8 cellular contexts compared by ENCODE assay signal in the genomic region with DNA sequence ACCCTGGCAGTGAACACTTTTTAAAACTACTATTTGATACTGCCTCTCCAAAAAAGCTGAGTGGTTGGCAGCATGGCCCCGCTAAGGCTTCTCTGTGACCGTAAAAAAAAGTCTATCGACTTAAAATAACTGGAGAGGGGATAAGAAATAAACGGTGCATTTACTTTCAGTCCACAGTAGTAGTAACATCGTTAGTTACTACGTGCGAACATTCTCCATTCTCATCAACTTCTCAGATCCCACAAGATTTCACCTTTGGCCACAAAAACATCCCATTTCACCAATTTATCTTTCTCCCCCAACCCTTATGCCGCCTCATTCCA. TPM values are rescaled to one million over a fixed set of nuclear protein-coding genes. Genes with fewer than 3 reads are reported as not detected.
DNase-seq lines count a peak whose midpoint lies in the region; ATAC-seq and TF ChIP-seq lines count a peak whose summit lies in the region.

No MANE protein-coding gene starts in this region.

- intact Hi-C loops in left ventricle myocardium superior (cut with micrococcal nuclease): no loop called here

- DNase-seq in T-helper 1 cell: no peak
- DNase-seq in WTC11 (ENCODE audit: low spot score): no peak
- no peak for DNase-seq in left ventricle myocardium superior
- DNase-seq in stimulated activated effector memory CD8-positive, alpha-beta T cell treated with anti-CD3 and anti-CD28 coated beads, Interleukin-12 subunit alpha, Interleukin-12 subunit beta, amount 100 ng/mL, for 72 hours (ENCODE audit: low spot score in 2 of 2): no peak
- DNase-seq in NK-92 (lab: John Stamatoyannopoulos, UW; ENCODE audit: unreplicated experiment): no peak

- peaks cover 44% of the 10 kb centered on the region for H3K4me1 Mint-ChIP-seq in T-helper 1 cell treated with Interleukin-12 subunit alpha and Interleukin-12 subunit beta and Interleukin-4 antibody, amounts not matched to agents 30 μg/mL and 1 μg/mL, for 36 hours (ENCODE audit: low read depth)
- peaks cover 24% of the 10 kb centered on the region for H3K4me1 Mint-ChIP-seq in WTC11
- peaks cover 42% of the 10 kb centered on the region for H3K4me1 Mint-ChIP-seq in stimulated activated effector memory CD8-positive, alpha-beta T cell treated with anti-CD3 and anti-CD28 coated beads, Interleukin-12 subunit alpha, Interleukin-12 subunit beta, amount 100 ng/mL, for 72 hours

- H3K27me3 Mint-ChIP-seq in T-helper 1 cell treated with Interleukin-12 subunit alpha and Interleukin-12 subunit beta and Interleukin-4 antibody, amounts not matched to agents 30 μg/mL and 1 μg/mL, for 36 hours (ENCODE audit: low read depth): no peaks in the 10 kb centered on the region
- no peaks in the 10 kb centered on the region for H3K27me3 Mint-ChIP-seq in WTC11 (ENCODE audit: low read depth)

- ATAC-seq in HG03060 (IDR thresholded peaks at IDR 0.05; ENCODE audit: low read depth, unreplicated experiment) (peak; percentile 12), WTC11 (no peak), left ventricle myocardium superior (peak; percentile 27), esophagus mucosa (no peak)
- ATAC-seq in stimulated activated effector memory CD8-positive, alpha-beta T cell treated with anti-CD3 and anti-CD28 coated beads, Interleukin-12 subunit alpha, Interleukin-12 subunit beta, amount 100 ng/mL, for 72 hours: peak; percentile 47

- POLR2A ChIA-PET in WTC11 (lab: Charles Lee): interaction anchor here (1.0 to 1.3 kb wide), 3 partner anchors 15 to 107 kb away, joined by 3 read pairs; a partner anchor contains a TSS

- H3K27ac Mint-ChIP-seq in T-helper 1 cell treated with Interleukin-12 subunit alpha and Interleukin-12 subunit beta and Interleukin-4 antibody, amounts not matched to agents 30 μg/mL and 1 μg/mL, for 36 hours: peak overlapping the region; percentile 99
- peak overlapping the region; percentile 97 for H3K27ac Mint-ChIP-seq in WTC11
- peak overlapping the region; percentile 93 for H3K27ac Mint-ChIP-seq in stimulated activated effector memory CD8-positive, alpha-beta T cell treated with anti-CD3 and anti-CD28 coated beads, Interleukin-12 subunit alpha, Interleukin-12 subunit beta, amount 100 ng/mL, for 72 hours

- peaks cover 16% of the 10 kb centered on the region for H3K36me3 Mint-ChIP-seq in T-helper 1 cell treated with Interleukin-12 subunit alpha and Interleukin-12 subunit beta and Interleukin-4 antibody, amounts not matched to agents 30 μg/mL and 1 μg/mL, for 36 hours (ENCODE audit: low read depth)
- H3K36me3 Mint-ChIP-seq in WTC11: peaks cover 20% of the 10 kb centered on the region
- peaks cover 48% of the 10 kb centered on the region for H3K36me3 Mint-ChIP-seq in stimulated activated effector memory CD8-positive, alpha-beta T cell treated with anti-CD3 and anti-CD28 coated beads, Interleukin-12 subunit alpha, Interleukin-12 subunit beta, amount 100 ng/mL, for 72 hours

- H3K4me3 Mint-ChIP-seq in T-helper 1 cell treated with Interleukin-12 subunit alpha and Interleukin-12 subunit beta and Interleukin-4 antibody, amounts not matched to agents 30 μg/mL and 1 μg/mL, for 36 hours: peak overlapping the region; percentile 93
- peak overlapping the region; percentile 81 for H3K4me3 Mint-ChIP-seq in WTC11
- H3K4me3 Mint-ChIP-seq in stimulated activated effector memory CD8-positive, alpha-beta T cell treated with anti-CD3 and anti-CD28 coated beads, Interleukin-12 subunit alpha, Interleukin-12 subunit beta, amount 100 ng/mL, for 72 hours: peak overlapping the region; percentile 81

- no peak for TF ChIP-seq CTCF in WTC11 (IDR thresholded peaks at IDR 0.05)

- CTCF ChIA-PET in WTC11 (lab: Charles Lee): no interaction called here

- H3K9me3 Mint-ChIP-seq in T-helper 1 cell treated with Interleukin-12 subunit alpha and Interleukin-12 subunit beta and Interleukin-4 antibody, amounts not matched to agents 30 μg/mL and 1 μg/mL, for 36 hours: no peaks in the 10 kb centered on the region
- H3K9me3 Mint-ChIP-seq in WTC11: no peaks in the 10 kb centered on the region
- H3K9me3 Mint-ChIP-seq in stimulated activated effector memory CD8-positive, alpha-beta T cell treated with anti-CD3 and anti-CD28 coated beads, Interleukin-12 subunit alpha, Interleukin-12 subunit beta, amount 100 ng/mL, for 72 hours: no peaks in the 10 kb centered on the region

TF ChIP-seq in WTC11, 78 proteins besides CTCF, POLR2A, EP300 and RAD21:
- 0 out of 2 replicates have a peak, but pooled peaks have one; percentile 42 for TF ChIP-seq ZNF671 (CRISPR knock-in tag; IDR thresholded peaks at IDR 0.05)
- no peak for TF ChIP-seq FOXJ3 (CRISPR knock-in tag; IDR thresholded peaks at IDR 0.05; ENCODE audit: borderline replicate concordance)
TF ChIP-seq in WTC11: peak in this region for 1.

RNA-seq across cellular contexts. Expression of a gene that starts 0.5 kb away (rescaled TPM):
- total RNA-seq in WTC11 (2021) (37.1 to 50.0 TPM (median 39.1 TPM) in 3 replicates), left ventricle myocardium superior (9.4 TPM), esophagus mucosa (12.8 TPM)

RNA-seq across cellular contexts. Expression of a gene that starts 23.1 kb away (rescaled TPM):
- total RNA-seq in WTC11 (2021): 77.1 to 95.1 TPM (median 81.1 TPM) in 3 replicates
- 0.82 TPM for total RNA-seq in left ventricle myocardium superior
- 22.1 TPM for total RNA-seq in esophagus mucosa

RNA-seq across cellular contexts. Expression of a gene that starts 35.6 kb away (rescaled TPM):
- total RNA-seq in WTC11 (2021) (0.25 to 0.33 TPM (median 0.25 TPM) in 3 replicates), left ventricle myocardium superior (not detected), esophagus mucosa (not detected)

Comparison
In these comparisons a context has a peak if more than half of its experiments do, and no peak if none do; other contexts are left out.
1. ATAC-seq: peak in HG03060 (single experiment), left ventricle myocardium superior (single experiment) and stimulated activated effector memory CD8-positive, alpha-beta T cell treated with anti-CD3 and anti-CD28 coated beads, Interleukin-12 subunit alpha, Interleukin-12 subunit beta, amount 100 ng/mL, for 72 hours (single experiment); none in WTC11 (single experiment) and esophagus mucosa (single experiment).
2. RNA of a gene that starts 23.1 kb away (total RNA-seq): 77.1 to 95.1 TPM in WTC11 and 22.1 TPM in esophagus mucosa (single experiment); 0.82 TPM in left ventricle myocardium superior (single experiment); every median in the first group is over 10 times any median in the second.
3. Peak in every context shown above with its lines, with median percentiles within 50 percentile points of each other: H3K27ac Mint-ChIP-seq and H3K4me3 Mint-ChIP-seq.